Comparison of ENCODE assay signal across 13 cellular contexts in genomic region chr2:121722479-121722878, GRCh38. TPM values are rescaled to one million over a fixed set of nuclear protein-coding genes. Genes with fewer than 3 reads are reported as not detected.
DNase-seq lines count a peak whose midpoint lies in the region; FAIRE-seq and TF ChIP-seq lines count a peak whose summit lies in the region.
"Had no signal": no experiment of that assay in that cellular context is flagged by ENCODE, and none has a peak within 500 bp of the region (broad histone marks: within the 10 kb centered on the region; RNA-seq: fewer than 3 reads in every experiment).

No MANE protein-coding gene starts in this region.

- H3K79me2 ChIP-seq in H9 (ENCODE audit: insufficient read depth, low read length) (no peaks in the 10 kb centered on the region), keratinocyte (ENCODE audit: control insufficient read depth, insufficient read depth, low read length) (no peaks in the 10 kb centered on the region)

- intact Hi-C loops in CD4-positive, alpha-beta memory T cell (cut with micrococcal nuclease) = no loop called here

- WGBS in H9 (ENCODE audit: extremely low coverage, insufficient read length, low lambda C conversion rate) = no CpG with 5 or more reads among the region's 5 CpGs

- H4K91ac ChIP-seq in H9 (ENCODE audit: insufficient read length, low read depth, low read length) = no peak overlapping the region

- H3K9me3 ChIP-seq in H9 (ENCODE audit: control insufficient read depth, low read depth, low read length) (no peaks in the 10 kb centered on the region), keratinocyte (ENCODE audit: control insufficient read depth, low read depth, low read length) (no peaks in the 10 kb centered on the region)
- H3K9me3 ChIP-seq in CD4-positive, alpha-beta memory T cell (ENCODE audit: control insufficient read depth in 1 of 2, low read length in 2 of 2) = no peaks in the 10 kb centered on the region
- H3K9me3 ChIP-seq: vagina had no signal

- no peak overlapping the region for H2BK5ac ChIP-seq in H9 (ENCODE audit: insufficient read length, low read length)

- H2AK5ac ChIP-seq in H9 (ENCODE audit: insufficient read length, low read length) = no peak overlapping the region

- H2BK20ac ChIP-seq in H9 (ENCODE audit: low read depth, low read length, poor library complexity, severe bottlenecking) = no peak overlapping the region

- no peak overlapping the region for H3K4me2 ChIP-seq in H9 (ENCODE audit: insufficient read depth, insufficient read length, low read length)
- peak overlapping the region; percentile 60 for H3K4me2 ChIP-seq in keratinocyte (ENCODE audit: control insufficient read depth, extremely low read depth, insufficient read depth, low read depth, low read length)

- peaks cover 6 to 19% (median 8%) of the 10 kb centered on the region in 3 experiments; a peak in 6 of 7 replicates for H3K36me3 Mint-ChIP-seq in H9 (ENCODE audit: insufficient read depth in 1 of 3, low read depth in 3 of 3)
- peaks cover 6% of the 10 kb centered on the region for H3K36me3 Mint-ChIP-seq in activated naive CD8-positive, alpha-beta T cell treated with anti-CD3 and anti-CD28 coated beads for 36 hours
- peaks cover 5 to 11% of the 10 kb centered on the region in 2 donors for H3K36me3 Mint-ChIP-seq in CD4-positive, alpha-beta memory T cell

- no peaks in the 10 kb centered on the region for H3K9me1 ChIP-seq in keratinocyte (ENCODE audit: control insufficient read depth, extremely low read depth, insufficient read depth, low read length)

- H3K4me3 ChIP-seq in keratinocyte (ENCODE audit: control insufficient read depth in 2 of 3, extremely low read depth in 1 of 3, insufficient read depth in 2 of 3, low read depth in 1 of 3, low read length in 3 of 3) = peak overlapping the region in 2 of 3 experiments; percentile 0 to 25
- H3K4me3 ChIP-seq in CD4-positive, alpha-beta memory T cell (ENCODE audit: low read length in 2 of 2) = no peak overlapping the region
- H3K4me3 ChIP-seq: vagina had no signal

- H4K8ac ChIP-seq in H9 (replicated peaks; ENCODE audit: insufficient read length, low read depth, low read length) = no peak overlapping the region

- no peak overlapping the region for H3K27ac Mint-ChIP-seq in H9
- peak overlapping the region; percentile 34 for H3K27ac Mint-ChIP-seq in activated naive CD8-positive, alpha-beta T cell treated with anti-CD3 and anti-CD28 coated beads for 36 hours
- peak overlapping the region in 1 of 7 donors; percentile 11 for H3K27ac Mint-ChIP-seq in CD4-positive, alpha-beta memory T cell

- no peaks in the 10 kb centered on the region; a peak in 1 of 4 replicates for H3K4me1 Mint-ChIP-seq in H9
- peaks cover 19% of the 10 kb centered on the region for H3K4me1 Mint-ChIP-seq in activated naive CD8-positive, alpha-beta T cell treated with anti-CD3 and anti-CD28 coated beads for 36 hours
- peaks cover 4 to 17% (median 6%) of the 10 kb centered on the region in 4 donors for H3K4me1 Mint-ChIP-seq in CD4-positive, alpha-beta memory T cell

- no peak overlapping the region for H3K18ac ChIP-seq in H9 (ENCODE audit: insufficient read length, low read depth, low read length)

- TF ChIP-seq CTCF in H9 (conservative IDR thresholded peaks at IDR 0.05) (no peak), keratinocyte (optimal IDR thresholded peaks at IDR 0.05 in 1 of 3, IDR thresholded peaks at IDR 0.05 in 1 of 3, conservative IDR thresholded peaks at IDR 0.05 in 1 of 3; ENCODE audit: extremely low read depth in 1 of 3, insufficient read depth in 2 of 3, low read length in 3 of 3) (no peak)

- H3K4me1 ChIP-seq in H9 (ENCODE audit: insufficient read depth, low read length) = no peaks in the 10 kb centered on the region
- H3K4me1 ChIP-seq in keratinocyte (ENCODE audit: control insufficient read depth, extremely low read depth, insufficient read depth, low read length) = peaks cover 14% of the 10 kb centered on the region
- no peaks in the 10 kb centered on the region for H3K4me1 ChIP-seq in CD4-positive, alpha-beta memory T cell (ENCODE audit: insufficient read depth, low read length)
- H3K4me1 ChIP-seq: vagina had no signal

- H2BK120ac ChIP-seq in H9 (ENCODE audit: low read depth, low read length, poor library complexity, severe bottlenecking) = no peak overlapping the region

- FAIRE-seq in keratinocyte (lab: Jason Lieb, UNC) (peak; percentile 72), GM12892 (lab: Jason Lieb, UNC) (no peak)
- FAIRE-seq: islet of Langerhans, small intestine had no signal

- POLR2A ChIA-PET in CD4-positive, alpha-beta memory T cell (lab: Charles Lee; ENCODE audit: partially characterized antibody) = no interaction called here

- peak; percentile 64 for DNase-seq in AG20443 (ENCODE audit: low spot score)
- DNase-seq in H9 = no peak
- DNase-seq in activated naive CD8-positive, alpha-beta T cell treated with anti-CD3 and anti-CD28 coated beads for 36 hours = no peak
- DNase-seq in keratinocyte (ENCODE audit: low read depth, low spot score) = no peak
- no peak for DNase-seq in GM12892 (ENCODE audit: insufficient read length)
- no peak for DNase-seq in CD4-positive, alpha-beta memory T cell
- DNase-seq in NCI-H1694 (lab: John Stamatoyannopoulos, UW) = no peak
- no peak for DNase-seq in NCI-H526 treated with DMSO at 0.1 percent for 48 hours (lab: John Stamatoyannopoulos, UW)
- DNase-seq: cerebellar nuclear complex, NCI-H345, small intestine had no signal

- H3K9ac ChIP-seq in H9 (ENCODE audit: extremely low read depth, insufficient read length, low read length) (no peak overlapping the region), keratinocyte (ENCODE audit: control insufficient read depth, extremely low read depth, insufficient read depth, low read length) (peak overlapping the region; percentile 35)

- H3K14ac ChIP-seq in H9 (ENCODE audit: insufficient read depth, low read length) = no peak overlapping the region

- H3K56ac ChIP-seq in H9 (ENCODE audit: insufficient read length, low read depth, low read length) = no peak overlapping the region

- TF ChIP-seq POLR2A in GM12892 (IDR thresholded peaks at IDR 0.05; ENCODE audit: low read depth, low read length) = no peak

- no peak overlapping the region for H4K5ac ChIP-seq in H9 (ENCODE audit: insufficient read length, low read depth, low read length)

- no peaks in the 10 kb centered on the region for H4K20me1 ChIP-seq in H9 (ENCODE audit: control insufficient read depth, insufficient read depth, insufficient read length)
- H4K20me1 ChIP-seq in keratinocyte (ENCODE audit: control insufficient read depth, extremely low read depth, insufficient read depth, low read length) = no peaks in the 10 kb centered on the region

- no peak overlapping the region for H3T11ph ChIP-seq in H9 (ENCODE audit: low read length)

- no peaks in the 10 kb centered on the region for H3K27me3 Mint-ChIP-seq in H9 (ENCODE audit: low read depth)
- no peaks in the 10 kb centered on the region for H3K27me3 Mint-ChIP-seq in activated naive CD8-positive, alpha-beta T cell treated with anti-CD3 and anti-CD28 coated beads for 36 hours
- H3K27me3 Mint-ChIP-seq in CD4-positive, alpha-beta memory T cell = no peaks in the 10 kb centered on the region

- H3K27ac ChIP-seq in H9 (ENCODE audit: insufficient read length, low read depth, low read length) = peak overlapping the region; percentile 40
- peak overlapping the region; percentile 86 for H3K27ac ChIP-seq in keratinocyte (ENCODE audit: control insufficient read depth, insufficient read depth, low read length)
- no peak overlapping the region for H3K27ac ChIP-seq in CD4-positive, alpha-beta memory T cell (ENCODE audit: low read depth, low read length)
- H3K27ac ChIP-seq: vagina had no signal

- H3K4me3 Mint-ChIP-seq in H9 = no peak overlapping the region
- no peak overlapping the region for H3K4me3 Mint-ChIP-seq in activated naive CD8-positive, alpha-beta T cell treated with anti-CD3 and anti-CD28 coated beads for 36 hours
- no peak overlapping the region for H3K4me3 Mint-ChIP-seq in CD4-positive, alpha-beta memory T cell

- no peaks in the 10 kb centered on the region for H3K79me1 ChIP-seq in H9 (ENCODE audit: insufficient read depth, low read depth, low read length, poor library complexity, severe bottlenecking)

- CTCF ChIA-PET in CD4-positive, alpha-beta memory T cell (lab: Charles Lee; ENCODE audit: partially characterized antibody) = interaction anchor here (7.3 kb wide), 1 partner anchor 191 kb away, joined by 49 read pairs; the partner anchor contains the start of gene RNU4ATAC

- H3K4ac ChIP-seq in H9 (ENCODE audit: low read depth, low read length) = no peak overlapping the region

- H3K23ac ChIP-seq in H9 (ENCODE audit: insufficient read length, low read depth, low read length) = no peak overlapping the region

- dilution Hi-C loops in keratinocyte (cut with MboI; ENCODE audit: extremely low pct_ligation_motif_present, low sequenced_read_pairs) = no loop called here

- no peaks in the 10 kb centered on the region for H3K23me2 ChIP-seq in H9 (ENCODE audit: insufficient read length, low read depth, low read length, poor library complexity, severe bottlenecking)

- peaks cover 3 to 4% of the 10 kb centered on the region in 2 experiments for H3K36me3 ChIP-seq in keratinocyte (ENCODE audit: control insufficient read depth in 2 of 2, extremely low read depth in 1 of 2, insufficient read depth in 2 of 2, low read length in 2 of 2)
- peaks cover 7% of the 10 kb centered on the region for H3K36me3 ChIP-seq in CD4-positive, alpha-beta memory T cell (ENCODE audit: insufficient read depth, low read length)

- no peaks in the 10 kb centered on the region for H3K9me3 Mint-ChIP-seq in H9
- no peaks in the 10 kb centered on the region for H3K9me3 Mint-ChIP-seq in activated naive CD8-positive, alpha-beta T cell treated with anti-CD3 and anti-CD28 coated beads for 36 hours
- H3K9me3 Mint-ChIP-seq in CD4-positive, alpha-beta memory T cell = no peaks in the 10 kb centered on the region

- H2BK15ac ChIP-seq in H9 (ENCODE audit: low read depth, low read length) = no peak overlapping the region

- H2AFZ ChIP-seq in H9 (ENCODE audit: low read length) = no peak overlapping the region
- no peak overlapping the region for H2AFZ ChIP-seq in keratinocyte (ENCODE audit: control insufficient read depth, low read length)

- H3K27me3 ChIP-seq in H9 (ENCODE audit: insufficient read depth, low read length) = no peaks in the 10 kb centered on the region
- no peaks in the 10 kb centered on the region for H3K27me3 ChIP-seq in keratinocyte (ENCODE audit: control insufficient read depth, extremely low read depth, insufficient read depth, low read length)
- H3K27me3 ChIP-seq in CD4-positive, alpha-beta memory T cell (ENCODE audit: insufficient read depth, low read length) = no peaks in the 10 kb centered on the region
- H3K27me3 ChIP-seq: vagina had no signal

- H2BK12ac ChIP-seq in H9 (ENCODE audit: insufficient read length, low read depth, low read length) = no peak overlapping the region

RNA-seq across cellular contexts. Expression of gene NIFK, which starts 14.2 kb away (rescaled TPM):
- total RNA-seq in H9 (2021) = 155 and 180 TPM in 2 replicates
- 100 to 1,000 TPM; 186 to 202 TPM for total RNA-seq in activated naive CD8-positive, alpha-beta T cell treated with anti-CD3 and anti-CD28 coated beads for 36 hours
- polyA plus RNA-seq in keratinocyte = 34.8 to 60.4 TPM (median 39.4 TPM) in 3 replicates
- 170 TPM for polyA plus RNA-seq in keratinocyte (2011; ENCODE audit: low read depth)
- polyA plus RNA-seq in keratinocyte (2011; cell fraction: cytosol; rRNA removed) = 38.8 and 56.4 TPM in 2 replicates
- polyA plus RNA-seq in keratinocyte (2011; cell fraction: nucleus; rRNA removed) = 30.4 and 46.2 TPM in 2 replicates
- 69.5 and 73.0 TPM in 2 replicates for polyA plus RNA-seq in keratinocyte (2012; ENCODE audit: low replicate concordance)
- polyA minus RNA-seq in keratinocyte = 2.9 to 21.7 TPM (median 15.1 TPM) in 3 replicates
- 19.6 TPM for polyA minus RNA-seq in keratinocyte (2011; cell fraction: cytosol; rRNA and poly(A)+ RNA removed)
- 9.9 and 15.2 TPM in 2 replicates for polyA minus RNA-seq in keratinocyte (2011; cell fraction: nucleus; rRNA and poly(A)+ RNA removed)
- polyA plus RNA-seq in GM12892 (2012; ENCODE audit: missing spikeins) = 72.9 TPM
- 10 to 100 TPM; 61.6 to 62.8 TPM for total RNA-seq in CD4-positive, alpha-beta memory T cell
- 10 to 100 TPM; 64.2 to 82.5 TPM for polyA plus RNA-seq in CD4-positive, alpha-beta memory T cell

RNA-seq across cellular contexts. Expression of gene TSN, which starts 33.0 kb away (rescaled TPM):
- 96.1 and 102 TPM in 2 replicates for total RNA-seq in H9 (2021)
- 10 to 100 TPM; 94.8 to 99.5 TPM for total RNA-seq in activated naive CD8-positive, alpha-beta T cell treated with anti-CD3 and anti-CD28 coated beads for 36 hours
- 45.0 to 78.4 TPM (median 53.2 TPM) in 3 replicates for polyA plus RNA-seq in keratinocyte
- polyA plus RNA-seq in keratinocyte (2011; ENCODE audit: low read depth) = 23.3 TPM
- 44.4 and 63.6 TPM in 2 replicates for polyA plus RNA-seq in keratinocyte (2011; cell fraction: cytosol; rRNA removed)
- 40.4 and 47.5 TPM in 2 replicates for polyA plus RNA-seq in keratinocyte (2011; cell fraction: nucleus; rRNA removed)
- 34.4 and 40.6 TPM in 2 replicates for polyA plus RNA-seq in keratinocyte (2012; ENCODE audit: low replicate concordance)
- 36.6 to 52.0 TPM (median 51.4 TPM) in 3 replicates for polyA minus RNA-seq in keratinocyte
- polyA minus RNA-seq in keratinocyte (2011; cell fraction: cytosol; rRNA and poly(A)+ RNA removed) = 35.3 TPM
- polyA minus RNA-seq in keratinocyte (2011; cell fraction: nucleus; rRNA and poly(A)+ RNA removed) = 19.1 and 28.1 TPM in 2 replicates
- 38.4 TPM for polyA plus RNA-seq in GM12892 (2012; ENCODE audit: missing spikeins)
- 10 to 100 TPM; 52.4 to 54.0 TPM for total RNA-seq in CD4-positive, alpha-beta memory T cell
- 100 to 1,000 TPM in 1 of 2 donors, 10 to 100 TPM in 1; 69.4 to 122 TPM for polyA plus RNA-seq in CD4-positive, alpha-beta memory T cell

Comparison
In these comparisons a context has a peak if more than half of its experiments do, and no peak if none do; other contexts are left out.
1. H3K4me3 ChIP-seq: peak in keratinocyte (2 of 3); none in CD4-positive, alpha-beta memory T cell (0 of 2).